33 cellular contexts compared by ENCODE assay signal in genomic region chr1:43233631-43234030, GRCh38. TPM values are rescaled to one million over a fixed set of nuclear protein-coding genes. Genes with fewer than 3 reads are reported as not detected.
"Had no signal": no experiment of that assay in that cellular context is flagged by ENCODE, and none has a peak within 500 bp of the region (broad histone marks: within the 10 kb centered on the region; RNA-seq: fewer than 3 reads in every experiment).

No MANE protein-coding gene starts in this region.

- H3K27ac ChIP-seq: body of pancreas, breast epithelium, Peyer's patch, SJSA1 had no signal

- H3K36me3 Mint-ChIP-seq: activated naive CD4-positive, alpha-beta T cell treated with anti-CD3 and anti-CD28 coated beads, Interleukin-2, amount 50 U/mL, for 72 hours had no signal

- DNase-seq: activated B cell treated with CpG ODN at 0.5 μM for 24 hours; activated CD4-positive, alpha-beta T cell treated with anti-CD3 and anti-CD28 coated beads for 4 hours; activated CD4-positive, CD25-positive, alpha-beta regulatory T cell treated with anti-CD3 and anti-CD28 coated beads, Interleukin-2, amount 50 U/mL, for 72 hours; activated CD8-positive, alpha-beta memory T cell treated with anti-CD3 and anti-CD28 coated beads, Interleukin-2, amount 50 U/mL, for 4 hours; activated gamma-delta T cell treated with Interleukin-2 at 50 U/mL for 16 hours; activated naive CD4-positive, alpha-beta T cell treated with anti-CD3 and anti-CD28 coated beads for 36 hours; activated T-cell treated with anti-CD3 and anti-CD28 coated beads for 4 hours; activated T-cell treated with anti-CD3 and anti-CD28 coated beads, Interleukin-2, amount 50 U/mL, for 4 hours; amygdala; NCI-H1092 treated with DMSO at 0.1 percent for 48 hours; NCI-H1417; NCI-H146; NCI-H187; NCI-H2029 treated with DMSO at 0.1 percent for 48 hours; NCI-H2107; NCI-H2171; NCI-H2227 treated with DMSO at 0.1 percent for 48 hours; NCI-H446 treated with DMSO at 0.1 percent for 48 hours; NCI-H524; PC-3; Peyer's patch; SHP77 treated with DMSO at 0.1 percent for 48 hours; SK-N-SH had no signal

- H3K4me3 Mint-ChIP-seq: activated B cell treated with CpG ODN at 0.5 μM for 24 hours; activated naive CD4-positive, alpha-beta T cell treated with anti-CD3 and anti-CD28 coated beads for 36 hours; activated T-cell treated with anti-CD3 and anti-CD28 coated beads, Interleukin-2, amount 50 U/mL, for 4 hours; activated T-helper 1 cell treated with anti-CD3 and anti-CD28 coated beads, Interleukin-12 subunit alpha, Interleukin-12 subunit beta, Interleukin-2, Interleukin-4 antibody, amounts not matched to agents 30 ng/mL and 10 ng/mL and 1 ng/mL, durations not matched to agents 14 hours and 24 hours and 36 hours; T-helper 1 cell treated with Interleukin-12 subunit alpha and Interleukin-12 subunit beta and Interleukin-4 antibody, amounts not matched to agents 30 μg/mL and 1 μg/mL, for 36 hours; T-helper 2 cell treated with Interferon-gamma antibody and Interleukin-4, amounts not matched to agents 5 μg/mL and 100 μg/mL, for 36 hours had no signal

- H3K27ac Mint-ChIP-seq: activated B cell treated with CpG ODN at 0.5 μM for 24 hours; activated naive CD4-positive, alpha-beta T cell treated with anti-CD3 and anti-CD28 coated beads for 36 hours; activated naive CD4-positive, alpha-beta T cell treated with anti-CD3 and anti-CD28 coated beads, Interleukin-2, amount 50 U/mL, for 72 hours; activated T-helper 1 cell treated with anti-CD3 and anti-CD28 coated beads, Interleukin-12 subunit alpha, Interleukin-12 subunit beta, Interleukin-2, Interleukin-4 antibody, amounts not matched to agents 30 ng/mL and 10 ng/mL and 1 ng/mL, durations not matched to agents 14 hours and 24 hours and 36 hours; T-helper 1 cell treated with Interleukin-12 subunit alpha and Interleukin-12 subunit beta and Interleukin-4 antibody, amounts not matched to agents 30 μg/mL and 1 μg/mL, for 36 hours; T-helper 2 cell treated with Interferon-gamma antibody and Interleukin-4, amounts not matched to agents 5 μg/mL and 100 μg/mL, for 36 hours had no signal

- H3K27me3 Mint-ChIP-seq: activated B cell treated with CpG ODN at 0.5 μM for 24 hours had no signal

- H3K9me3 Mint-ChIP-seq: activated B cell treated with CpG ODN at 0.5 μM for 24 hours; activated naive CD4-positive, alpha-beta T cell treated with anti-CD3 and anti-CD28 coated beads for 36 hours; activated naive CD4-positive, alpha-beta T cell treated with anti-CD3 and anti-CD28 coated beads, Interleukin-2, amount 50 U/mL, for 72 hours; activated T-cell treated with anti-CD3 and anti-CD28 coated beads, Interleukin-2, amount 50 U/mL, for 4 hours; activated T-helper 1 cell treated with anti-CD3 and anti-CD28 coated beads, Interleukin-12 subunit alpha, Interleukin-12 subunit beta, Interleukin-2, Interleukin-4 antibody, amounts not matched to agents 30 ng/mL and 10 ng/mL and 1 ng/mL, durations not matched to agents 14 hours and 24 hours and 36 hours; T-helper 1 cell treated with Interleukin-12 subunit alpha and Interleukin-12 subunit beta and Interleukin-4 antibody, amounts not matched to agents 30 μg/mL and 1 μg/mL, for 36 hours; T-helper 2 cell treated with Interferon-gamma antibody and Interleukin-4, amounts not matched to agents 5 μg/mL and 100 μg/mL, for 36 hours had no signal

RNA-seq across cellular contexts. Expression of gene TMEM125, which starts 36.2 kb away (rescaled TPM):
- total RNA-seq: activated B cell treated with CpG ODN at 0.5 μM for 24 hours; activated T-cell treated with anti-CD3 and anti-CD28 coated beads, Interleukin-2, amount 50 U/mL, for 4 hours; activated T-helper 1 cell treated with anti-CD3 and anti-CD28 coated beads, Interleukin-12 subunit alpha, Interleukin-12 subunit beta, Interleukin-2, Interleukin-4 antibody, amounts not matched to agents 30 ng/mL and 10 ng/mL and 1 ng/mL, durations not matched to agents 14 hours and 24 hours and 36 hours; cardiac septum; K562; M059J; SJSA1 had no signal

RNA-seq across cellular contexts. Expression of gene C1orf210, which starts 51.8 kb away (rescaled TPM):
- total RNA-seq: activated B cell treated with CpG ODN at 0.5 μM for 24 hours; activated naive CD4-positive, alpha-beta T cell treated with anti-CD3 and anti-CD28 coated beads for 36 hours; activated naive CD4-positive, alpha-beta T cell treated with anti-CD3 and anti-CD28 coated beads, Interleukin-2, amount 50 U/mL, for 72 hours; activated T-cell treated with anti-CD3 and anti-CD28 coated beads, Interleukin-2, amount 50 U/mL, for 4 hours; activated T-helper 1 cell treated with anti-CD3 and anti-CD28 coated beads, Interleukin-12 subunit alpha, Interleukin-12 subunit beta, Interleukin-2, Interleukin-4 antibody, amounts not matched to agents 30 ng/mL and 10 ng/mL and 1 ng/mL, durations not matched to agents 14 hours and 24 hours and 36 hours; cardiac septum; K562; M059J; SJSA1 had no signal
